ENCODE assay signal across 19 cellular contexts in genomic region chr22:48192071-48192470, GRCh38.
"Had no signal": no experiment of that assay in that cellular context is flagged by ENCODE, and none has a peak within 500 bp of the region (broad histone marks: within the 10 kb centered on the region; RNA-seq: fewer than 3 reads in every experiment).

No MANE protein-coding gene starts in this region.

- H3K4me1 ChIP-seq: pancreas, parathyroid adenoma, prostate gland, psoas muscle, right atrium auricular region, right lobe of liver, sigmoid colon, spleen had no signal

- H3K9me3 ChIP-seq: neutrophil, ovary, pancreas, prostate gland, right lobe of liver had no signal

- FAIRE-seq: pancreas, small intestine had no signal

- H3K27ac ChIP-seq: neural progenitor cell, neutrophil, ovary, pancreas, parathyroid adenoma, prostate gland, psoas muscle, right atrium auricular region, right lobe of liver, sigmoid colon, skin epidermis, spleen had no signal

- H3K36me3 ChIP-seq: neural progenitor cell, neutrophil, ovary, pancreas, prostate gland, right atrium auricular region, right lobe of liver, sigmoid colon, spleen had no signal

- ATAC-seq: naive thymus-derived CD8-positive, alpha-beta T cell; natural killer cell; natural killer cell treated with Interleukin-12 subunit alpha and Interleukin-12 subunit beta and Interleukin-15 and Interleukin-18, amount 100 ng/mL, for 72 hours; pancreas; psoas muscle; right cardiac atrium; right lobe of liver; sciatic nerve had no signal

- H3K4me3 ChIP-seq: neural progenitor cell, ovary, pancreas, prostate gland, psoas muscle, right atrium auricular region, right lobe of liver, sigmoid colon, skin epidermis, smooth muscle cell, spleen had no signal
